Comparison of ENCODE assay signal across 1 cellular context in genomic region chr16:87721622-87722565, GRCh38.
TF ChIP-seq lines count a peak whose summit lies in the region.

No MANE protein-coding gene starts in this region.

TF ChIP-seq in WTC11, 78 proteins besides CTCF, POLR2A, EP300 and RAD21 (continued from another document):
- TF ChIP-seq NFATC4 (CRISPR knock-in tag; IDR thresholded peaks at IDR 0.05) (no peak), ZSCAN18 (CRISPR knock-in tag; IDR thresholded peaks at IDR 0.05) (no peak), ZBTB21 (CRISPR knock-in tag; IDR thresholded peaks at IDR 0.05; ENCODE audit: borderline replicate concordance) (no peak), GRHL2 (CRISPR knock-in tag; IDR thresholded peaks at IDR 0.05; ENCODE audit: insufficient replicate concordance, severe bottlenecking) (no peak), ZNF423 (CRISPR knock-in tag; IDR thresholded peaks at IDR 0.05) (no peak), FOXJ3 (CRISPR knock-in tag; IDR thresholded peaks at IDR 0.05; ENCODE audit: borderline replicate concordance) (no peak), FOXK1 (CRISPR knock-in tag; IDR thresholded peaks at IDR 0.05) (no peak), ZNF396 (CRISPR knock-in tag; IDR thresholded peaks at IDR 0.05; ENCODE audit: borderline replicate concordance) (no peak), JAZF1 (CRISPR knock-in tag; IDR thresholded peaks at IDR 0.05) (no peak), CREB1 (CRISPR knock-in tag; IDR thresholded peaks at IDR 0.05) (no peak)
- TF ChIP-seq, protein P1, sequence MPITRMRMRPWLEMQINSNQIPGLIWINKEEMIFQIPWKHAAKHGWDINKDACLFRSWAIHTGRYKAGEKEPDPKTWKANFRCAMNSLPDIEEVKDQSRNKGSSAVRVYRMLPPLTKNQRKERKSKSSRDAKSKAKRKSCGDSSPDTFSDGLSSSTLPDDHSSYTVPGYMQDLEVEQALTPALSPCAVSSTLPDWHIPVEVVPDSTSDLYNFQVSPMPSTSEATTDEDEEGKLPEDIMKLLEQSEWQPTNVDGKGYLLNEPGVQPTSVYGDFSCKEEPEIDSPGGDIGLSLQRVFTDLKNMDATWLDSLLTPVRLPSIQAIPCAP (CRISPR knock-in tag; IDR thresholded peaks at IDR 0.05) = no peak
- TF ChIP-seq, protein P2, sequence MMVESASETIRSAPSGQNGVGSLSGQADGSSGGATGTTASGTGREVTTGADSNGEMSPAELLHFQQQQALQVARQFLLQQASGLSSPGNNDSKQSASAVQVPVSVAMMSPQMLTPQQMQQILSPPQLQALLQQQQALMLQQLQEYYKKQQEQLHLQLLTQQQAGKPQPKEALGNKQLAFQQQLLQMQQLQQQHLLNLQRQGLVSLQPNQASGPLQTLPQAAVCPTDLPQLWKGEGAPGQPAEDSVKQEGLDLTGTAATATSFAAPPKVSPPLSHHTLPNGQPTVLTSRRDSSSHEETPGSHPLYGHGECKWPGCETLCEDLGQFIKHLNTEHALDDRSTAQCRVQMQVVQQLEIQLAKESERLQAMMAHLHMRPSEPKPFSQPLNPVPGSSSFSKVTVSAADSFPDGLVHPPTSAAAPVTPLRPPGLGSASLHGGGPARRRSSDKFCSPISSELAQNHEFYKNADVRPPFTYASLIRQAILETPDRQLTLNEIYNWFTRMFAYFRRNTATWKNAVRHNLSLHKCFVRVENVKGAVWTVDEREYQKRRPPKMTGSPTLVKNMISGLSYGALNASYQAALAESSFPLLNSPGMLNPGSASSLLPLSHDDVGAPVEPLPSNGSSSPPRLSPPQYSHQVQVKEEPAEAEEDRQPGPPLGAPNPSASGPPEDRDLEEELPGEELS (CRISPR knock-in tag; IDR thresholded peaks at IDR 0.05) = no peak
- TF ChIP-seq, protein P3, sequence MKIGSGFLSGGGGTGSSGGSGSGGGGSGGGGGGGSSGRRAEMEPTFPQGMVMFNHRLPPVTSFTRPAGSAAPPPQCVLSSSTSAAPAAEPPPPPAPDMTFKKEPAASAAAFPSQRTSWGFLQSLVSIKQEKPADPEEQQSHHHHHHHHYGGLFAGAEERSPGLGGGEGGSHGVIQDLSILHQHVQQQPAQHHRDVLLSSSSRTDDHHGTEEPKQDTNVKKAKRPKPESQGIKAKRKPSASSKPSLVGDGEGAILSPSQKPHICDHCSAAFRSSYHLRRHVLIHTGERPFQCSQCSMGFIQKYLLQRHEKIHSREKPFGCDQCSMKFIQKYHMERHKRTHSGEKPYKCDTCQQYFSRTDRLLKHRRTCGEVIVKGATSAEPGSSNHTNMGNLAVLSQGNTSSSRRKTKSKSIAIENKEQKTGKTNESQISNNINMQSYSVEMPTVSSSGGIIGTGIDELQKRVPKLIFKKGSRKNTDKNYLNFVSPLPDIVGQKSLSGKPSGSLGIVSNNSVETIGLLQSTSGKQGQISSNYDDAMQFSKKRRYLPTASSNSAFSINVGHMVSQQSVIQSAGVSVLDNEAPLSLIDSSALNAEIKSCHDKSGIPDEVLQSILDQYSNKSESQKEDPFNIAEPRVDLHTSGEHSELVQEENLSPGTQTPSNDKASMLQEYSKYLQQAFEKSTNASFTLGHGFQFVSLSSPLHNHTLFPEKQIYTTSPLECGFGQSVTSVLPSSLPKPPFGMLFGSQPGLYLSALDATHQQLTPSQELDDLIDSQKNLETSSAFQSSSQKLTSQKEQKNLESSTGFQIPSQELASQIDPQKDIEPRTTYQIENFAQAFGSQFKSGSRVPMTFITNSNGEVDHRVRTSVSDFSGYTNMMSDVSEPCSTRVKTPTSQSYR (CRISPR knock-in tag; IDR thresholded peaks at IDR 0.05) = no peak
